In genomic region chr17:13008461-13008860, GRCh38 we compare ENCODE assay signal across 33 cellular contexts.
"Had no signal": no experiment of that assay in that cellular context is flagged by ENCODE, and none has a peak within 500 bp of the region (broad histone marks: within the 10 kb centered on the region; RNA-seq: fewer than 3 reads in every experiment).

No MANE protein-coding gene starts in this region.

- H3K9me3 Mint-ChIP-seq: activated CD4-positive, alpha-beta memory T cell treated with anti-CD3 and anti-CD28 coated beads for 36 hours; activated CD4-positive, alpha-beta T cell treated with anti-CD3 and anti-CD28 coated beads, Interleukin-2, amount 10 ng/mL, durations not matched to agents 24 days and 14 days; activated T-helper 1 cell treated with anti-CD3 and anti-CD28 coated beads, Interleukin-12 subunit alpha, Interleukin-12 subunit beta, Interleukin-2, Interleukin-4 antibody, amounts not matched to agents 30 ng/mL and 10 ng/mL and 1 ng/mL, durations not matched to agents 14 hours and 24 hours and 36 hours; activated T-helper 2 cell treated with anti-CD3 and anti-CD28 coated beads, Interferon-gamma antibody, Interleukin-2, Interleukin-4, amounts not matched to agents 10 μg/mL and 5 μg/mL and 100 μg/mL, durations not matched to agents 14 hours and 24 hours and 36 hours; brain; endodermal cell; T-helper 2 cell treated with Interferon-gamma antibody and Interleukin-4, amounts not matched to agents 5 μg/mL and 100 μg/mL, for 36 hours had no signal

- H3K4me3 ChIP-seq: adrenal gland, ascending aorta, breast epithelium, cardiac muscle cell, colonic mucosa had no signal

- H3K27ac Mint-ChIP-seq: activated CD4-positive, alpha-beta memory T cell treated with anti-CD3 and anti-CD28 coated beads for 36 hours; activated CD4-positive, alpha-beta T cell treated with anti-CD3 and anti-CD28 coated beads for 36 hours; activated CD4-positive, alpha-beta T cell treated with anti-CD3 and anti-CD28 coated beads, Interleukin-2, amount 10 ng/mL, durations not matched to agents 24 days and 14 days; activated CD8-positive, alpha-beta memory T cell treated with anti-CD3 and anti-CD28 coated beads, Interleukin-2, amount 10 ng/mL, durations not matched to agents 7 days and 5 days; activated CD8-positive, alpha-beta T cell treated with anti-CD3 and anti-CD28 coated beads, Interleukin-2, amount 10 ng/mL, durations not matched to agents 7 days and 5 days; activated naive CD8-positive, alpha-beta T cell; activated T-helper 1 cell treated with anti-CD3 and anti-CD28 coated beads, Interleukin-12 subunit alpha, Interleukin-12 subunit beta, Interleukin-2, Interleukin-4 antibody, amounts not matched to agents 30 ng/mL and 10 ng/mL and 1 ng/mL, durations not matched to agents 14 hours and 24 hours and 36 hours; activated T-helper 2 cell treated with anti-CD3 and anti-CD28 coated beads, Interferon-gamma antibody, Interleukin-2, Interleukin-4, amounts not matched to agents 10 μg/mL and 5 μg/mL and 100 μg/mL, durations not matched to agents 14 hours and 24 hours and 36 hours; brain; endodermal cell; T-helper 17 cell; T-helper 2 cell treated with Interferon-gamma antibody and Interleukin-4, amounts not matched to agents 5 μg/mL and 100 μg/mL, for 36 hours had no signal

- H3K4me3 Mint-ChIP-seq: activated CD4-positive, alpha-beta memory T cell treated with anti-CD3 and anti-CD28 coated beads for 36 hours; activated CD4-positive, alpha-beta T cell treated with anti-CD3 and anti-CD28 coated beads for 36 hours; activated CD4-positive, alpha-beta T cell treated with anti-CD3 and anti-CD28 coated beads, Interleukin-2, amount 10 ng/mL, durations not matched to agents 24 days and 14 days; activated CD8-positive, alpha-beta memory T cell treated with anti-CD3 and anti-CD28 coated beads, Interleukin-2, amount 10 ng/mL, durations not matched to agents 7 days and 5 days; activated CD8-positive, alpha-beta T cell treated with anti-CD3 and anti-CD28 coated beads, Interleukin-2, amount 10 ng/mL, durations not matched to agents 7 days and 5 days; activated naive CD8-positive, alpha-beta T cell; activated T-helper 1 cell treated with anti-CD3 and anti-CD28 coated beads, Interleukin-12 subunit alpha, Interleukin-12 subunit beta, Interleukin-2, Interleukin-4 antibody, amounts not matched to agents 30 ng/mL and 10 ng/mL and 1 ng/mL, durations not matched to agents 14 hours and 24 hours and 36 hours; brain; endodermal cell; T-helper 17 cell; T-helper 2 cell treated with Interferon-gamma antibody and Interleukin-4, amounts not matched to agents 5 μg/mL and 100 μg/mL, for 36 hours had no signal

- H3K27me3 Mint-ChIP-seq: activated CD4-positive, alpha-beta memory T cell treated with anti-CD3 and anti-CD28 coated beads for 36 hours; activated CD4-positive, alpha-beta T cell treated with anti-CD3 and anti-CD28 coated beads for 36 hours; activated CD4-positive, alpha-beta T cell treated with anti-CD3 and anti-CD28 coated beads, Interleukin-2, amount 10 ng/mL, durations not matched to agents 24 days and 14 days; activated CD8-positive, alpha-beta memory T cell treated with anti-CD3 and anti-CD28 coated beads, Interleukin-2, amount 10 ng/mL, durations not matched to agents 7 days and 5 days; activated naive CD8-positive, alpha-beta T cell; brain; T-helper 17 cell had no signal

- H3K4me1 Mint-ChIP-seq: activated CD8-positive, alpha-beta memory T cell treated with anti-CD3 and anti-CD28 coated beads, Interleukin-2, amount 10 ng/mL, durations not matched to agents 7 days and 5 days; brain; endodermal cell had no signal

- H3K27ac ChIP-seq: adrenal gland, ascending aorta, breast epithelium, cardiac muscle cell, colonic mucosa had no signal

- ATAC-seq: activated CD4-positive, alpha-beta T cell treated with anti-CD3 and anti-CD28 coated beads for 36 hours; activated CD8-positive, alpha-beta memory T cell treated with anti-CD3 and anti-CD28 coated beads, Interleukin-2, amount 10 ng/mL, durations not matched to agents 7 days and 5 days; activated CD8-positive, alpha-beta T cell treated with anti-CD3 and anti-CD28 coated beads, Interleukin-2, amount 10 ng/mL, durations not matched to agents 7 days and 5 days; esophagus mucosa; T-helper 17 cell had no signal

- DNase-seq: activated CD4-positive, alpha-beta memory T cell treated with anti-CD3 and anti-CD28 coated beads for 36 hours; activated CD4-positive, alpha-beta T cell treated with anti-CD3 and anti-CD28 coated beads for 36 hours; activated CD4-positive, alpha-beta T cell treated with anti-CD3 and anti-CD28 coated beads, Interleukin-2, amount 10 ng/mL, durations not matched to agents 24 days and 14 days; activated CD4-positive, CD25-positive, alpha-beta regulatory T cell; activated CD4-positive, CD25-positive, alpha-beta regulatory T cell treated with anti-CD3 and anti-CD28 coated beads, Interleukin-2, amount 50 U/mL, for 72 hours; activated CD8-positive, alpha-beta memory T cell treated with anti-CD3 and anti-CD28 coated beads, Interleukin-2, amount 10 ng/mL, durations not matched to agents 7 days and 5 days; activated CD8-positive, alpha-beta memory T cell treated with anti-CD3 and anti-CD28 coated beads, Interleukin-2, amount 50 U/mL, for 4 hours; activated CD8-positive, alpha-beta T cell treated with anti-CD3 and anti-CD28 coated beads, Interleukin-2, amount 10 ng/mL, durations not matched to agents 7 days and 5 days; activated gamma-delta T cell treated with Interleukin-2 at 50 U/mL for 16 hours; activated naive CD4-positive, alpha-beta T cell treated with anti-CD3 and anti-CD28 coated beads, Interleukin-2, amount 50 U/mL, for 16 hours; activated naive CD4-positive, alpha-beta T cell treated with Interleukin-2 at 50 U/mL for 16 hours; activated T-cell treated with anti-CD3 and anti-CD28 coated beads, Interleukin-2, amount 50 U/mL, for 1 hour; activated T-cell treated with anti-CD3 and anti-CD28 coated beads, Interleukin-2, amount 50 U/mL, for 48 hours; adrenal gland; amygdala; cerebellar nuclear complex; colonic mucosa; effector CD8-positive, alpha-beta T cell; endodermal cell; foreskin fibroblast; head of caudate nucleus; T-helper 1 cell; T-helper 17 cell; T1000 had no signal

- H3K27me3 ChIP-seq: adrenal gland, ascending aorta, breast epithelium, cardiac muscle cell, colonic mucosa had no signal

- H3K4me1 ChIP-seq: adrenal gland, ascending aorta, breast epithelium, colonic mucosa had no signal

- H3K9me3 ChIP-seq: adrenal gland, ascending aorta, breast epithelium, colonic mucosa had no signal
